ENCODE assay signal across 8 cellular contexts in genomic region chr2:68157002-68157401, GRCh38. TPM values are rescaled to one million over a fixed set of nuclear protein-coding genes. Genes with fewer than 3 reads are reported as not detected.
A peak's percentile ranks its signal among the peaks of the same experiment; 100 is the strongest.
DNase-seq lines count a peak whose midpoint lies in the region; ATAC-seq and TF ChIP-seq lines count a peak whose summit lies in the region.

No MANE protein-coding gene starts in this region.

- H4K20me1 ChIP-seq in fibroblast of lung (ENCODE audit: control insufficient read depth, extremely low read depth, insufficient read depth, low read length): no peaks in the 10 kb centered on the region

- H3K36me3 ChIP-seq in SK-N-MC (ENCODE audit: insufficient read depth, low read length) (peaks cover 28% of the 10 kb centered on the region), fibroblast of lung (ENCODE audit: control insufficient read depth, insufficient read depth, low read length) (no peaks in the 10 kb centered on the region), neutrophil (no peaks in the 10 kb centered on the region)

- DNase-seq in SK-N-MC (ENCODE audit: low read depth, low spot score): no peak
- peak in 1 of 2 donors; percentile 40 for DNase-seq in fibroblast of lung (ENCODE audit: low read depth in 2 of 2)
- DNase-seq in NCI-H524 treated with DMSO at 0.1 percent for 48 hours (lab: John Stamatoyannopoulos, UW): no peak
- DNase-seq in cortex of kidney (lab: John Stamatoyannopoulos, UW): no peak

- no peaks in the 10 kb centered on the region for H3K27me3 ChIP-seq in fibroblast of lung (ENCODE audit: control insufficient read depth, insufficient read depth, low read length)
- no peaks in the 10 kb centered on the region for H3K27me3 ChIP-seq in neutrophil

- no peaks in the 10 kb centered on the region for H3K4me1 ChIP-seq in fibroblast of lung (ENCODE audit: control insufficient read depth, extremely low read depth, insufficient read depth, low read length)
- peaks cover 21 to 27% of the 10 kb centered on the region in 2 experiments for H3K4me1 ChIP-seq in neutrophil (ENCODE audit: control insufficient read depth in 1 of 2, insufficient read depth in 1 of 2, low read depth in 1 of 2, low read length in 1 of 2)

- H3K9me3 ChIP-seq in SK-N-MC (ENCODE audit: low read depth, low read length) (no peaks in the 10 kb centered on the region), fibroblast of lung (ENCODE audit: control insufficient read depth, insufficient read depth, low read depth, low read length) (no peaks in the 10 kb centered on the region), neutrophil (no peaks in the 10 kb centered on the region)

- TF ChIP-seq CTCF in 22Rv1 (IDR thresholded peaks at IDR 0.05): no peak
- no peak for TF ChIP-seq CTCF in fibroblast of lung (conservative IDR thresholded peaks at IDR 0.05 in 1 of 2, IDR thresholded peaks at IDR 0.05 in 1 of 2; ENCODE audit: low read depth in 1 of 2, low read length in 2 of 2)
- no peak for TF ChIP-seq CTCF in neutrophil (IDR thresholded peaks at IDR 0.05)

- H2AFZ ChIP-seq in fibroblast of lung (ENCODE audit: low read length): peak overlapping the region; percentile 87

- peak; percentile 4 for ATAC-seq in GM18499 (IDR thresholded peaks at IDR 0.05; ENCODE audit: insufficient read depth, unreplicated experiment)
- peak; percentile 12 for ATAC-seq in HG02870 (IDR thresholded peaks at IDR 0.05; ENCODE audit: unreplicated experiment)

- peak overlapping the region; percentile 88 for H3K4me2 ChIP-seq in fibroblast of lung (ENCODE audit: extremely low read depth, insufficient read depth, low read length)

- H3K27ac ChIP-seq in 22Rv1: peak overlapping the region; percentile 89
- peak overlapping the region; percentile 99; the same call in 1 of the 2 replicates for H3K27ac ChIP-seq in SK-N-MC
- peak overlapping the region; percentile 90 for H3K27ac ChIP-seq in fibroblast of lung (ENCODE audit: insufficient read depth, low read length)
- H3K27ac ChIP-seq in neutrophil: peak overlapping the region; percentile 87

- H3K79me2 ChIP-seq in fibroblast of lung (ENCODE audit: control insufficient read depth, insufficient read depth, low read length): peaks cover 34% of the 10 kb centered on the region

- H3K9ac ChIP-seq in SK-N-MC (ENCODE audit: insufficient read length): peak overlapping the region; percentile 94
- peak overlapping the region; percentile 79 for H3K9ac ChIP-seq in fibroblast of lung (ENCODE audit: insufficient read depth, low read length)

- H3K4me3 ChIP-seq in SK-N-MC (peak overlapping the region; percentile 94), fibroblast of lung (replicated peaks in 1 of 4; ENCODE audit: control extremely low read depth in 1 of 4, insufficient read depth in 1 of 4, low read depth in 3 of 4, low read length in 4 of 4) (peak overlapping the region; percentile 64 to 97 (median 78)), neutrophil (ENCODE audit: low read depth in 1 of 2, low read length in 1 of 2) (peak overlapping the region; percentile 87 to 91)

RNA-seq across cellular contexts. Expression of gene PNO1, which starts 0.7 kb away (rescaled TPM):
- 12.9 and 14.4 TPM in 2 replicates for total RNA-seq in fibroblast of lung
- 13.4 and 18.1 TPM in 2 replicates for polyA plus RNA-seq in fibroblast of lung
- polyA plus RNA-seq in fibroblast of lung (2012): 12.1 and 16.4 TPM in 2 replicates
- 2.6 and 3.5 TPM in 2 replicates for polyA minus RNA-seq in fibroblast of lung (ENCODE audit: low replicate concordance)
